ENCODE assay signal across 1 cellular context in the genomic region with DNA sequence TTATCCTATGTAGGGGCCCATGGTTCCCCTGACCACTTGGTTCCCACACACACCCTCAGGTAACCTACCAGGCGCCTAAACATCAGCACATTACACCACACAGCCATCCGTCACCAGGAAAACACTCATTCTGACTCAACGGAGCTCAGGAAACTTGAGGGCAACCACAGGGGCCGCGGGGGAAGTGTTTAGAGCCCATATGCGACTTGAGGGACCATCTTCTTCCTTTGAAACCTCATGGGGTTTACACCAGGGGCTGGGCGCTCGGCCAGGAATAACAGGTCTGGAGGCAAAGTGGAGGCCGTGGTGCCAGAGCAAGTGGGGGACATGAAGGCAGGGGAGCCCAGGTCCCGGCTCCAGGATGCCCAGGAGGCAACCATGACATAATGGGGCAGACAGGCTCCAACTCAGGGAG.
TF ChIP-seq lines count a peak whose summit lies in the region.

No MANE protein-coding gene starts in this region.

TF ChIP-seq in HepG2, 621 proteins besides CTCF, POLR2A, EP300 and RAD21:
- TF ChIP-seq, protein P1, sequence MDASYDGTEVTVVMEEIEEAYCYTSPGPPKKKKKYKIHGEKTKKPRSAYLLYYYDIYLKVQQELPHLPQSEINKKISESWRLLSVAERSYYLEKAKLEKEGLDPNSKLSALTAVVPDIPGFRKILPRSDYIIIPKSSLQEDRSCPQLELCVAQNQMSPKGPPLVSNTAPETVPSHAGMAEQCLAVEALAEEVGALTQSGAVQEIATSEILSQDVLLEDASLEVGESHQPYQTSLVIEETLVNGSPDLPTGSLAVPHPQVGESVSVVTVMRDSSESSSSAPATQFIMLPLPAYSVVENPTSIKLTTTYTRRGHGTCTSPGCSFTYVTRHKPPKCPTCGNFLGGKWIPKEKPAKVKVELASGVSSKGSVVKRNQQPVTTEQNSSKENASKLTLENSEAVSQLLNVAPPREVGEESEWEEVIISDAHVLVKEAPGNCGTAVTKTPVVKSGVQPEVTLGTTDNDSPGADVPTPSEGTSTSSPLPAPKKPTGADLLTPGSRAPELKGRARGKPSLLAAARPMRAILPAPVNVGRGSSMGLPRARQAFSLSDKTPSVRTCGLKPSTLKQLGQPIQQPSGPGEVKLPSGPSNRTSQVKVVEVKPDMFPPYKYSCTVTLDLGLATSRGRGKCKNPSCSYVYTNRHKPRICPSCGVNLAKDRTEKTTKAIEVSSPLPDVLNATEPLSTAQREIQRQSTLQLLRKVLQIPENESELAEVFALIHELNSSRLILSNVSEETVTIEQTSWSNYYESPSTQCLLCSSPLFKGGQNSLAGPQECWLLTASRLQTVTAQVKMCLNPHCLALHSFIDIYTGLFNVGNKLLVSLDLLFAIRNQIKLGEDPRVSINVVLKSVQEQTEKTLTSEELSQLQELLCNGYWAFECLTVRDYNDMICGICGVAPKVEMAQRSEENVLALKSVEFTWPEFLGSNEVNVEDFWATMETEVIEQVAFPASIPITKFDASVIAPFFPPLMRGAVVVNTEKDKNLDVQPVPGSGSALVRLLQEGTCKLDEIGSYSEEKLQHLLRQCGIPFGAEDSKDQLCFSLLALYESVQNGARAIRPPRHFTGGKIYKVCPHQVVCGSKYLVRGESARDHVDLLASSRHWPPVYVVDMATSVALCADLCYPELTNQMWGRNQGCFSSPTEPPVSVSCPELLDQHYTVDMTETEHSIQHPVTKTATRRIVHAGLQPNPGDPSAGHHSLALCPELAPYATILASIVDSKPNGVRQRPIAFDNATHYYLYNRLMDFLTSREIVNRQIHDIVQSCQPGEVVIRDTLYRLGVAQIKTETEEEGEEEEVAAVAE (CRISPR knock-in tag; IDR thresholded peaks at IDR 0.05; ENCODE audit: borderline replicate concordance): no peak
- TF ChIP-seq ZNF589 (CRISPR knock-in tag; conservative IDR thresholded peaks at IDR 0.05): no peak
- TF ChIP-seq MAF1 (CRISPR knock-in tag; IDR thresholded peaks at IDR 0.05; ENCODE audit: borderline replicate concordance): no peak
- no peak for TF ChIP-seq NCOA5 (CRISPR knock-in tag; IDR thresholded peaks at IDR 0.05)
- no peak for TF ChIP-seq CREB1 (IDR thresholded peaks at IDR 0.05)
- no peak for TF ChIP-seq CREB1 (CRISPR knock-in tag; IDR thresholded peaks at IDR 0.05)
- TF ChIP-seq ZNF138 (CRISPR knock-in tag; IDR thresholded peaks at IDR 0.05; ENCODE audit: low read depth): no peak
- TF ChIP-seq, protein P2, sequence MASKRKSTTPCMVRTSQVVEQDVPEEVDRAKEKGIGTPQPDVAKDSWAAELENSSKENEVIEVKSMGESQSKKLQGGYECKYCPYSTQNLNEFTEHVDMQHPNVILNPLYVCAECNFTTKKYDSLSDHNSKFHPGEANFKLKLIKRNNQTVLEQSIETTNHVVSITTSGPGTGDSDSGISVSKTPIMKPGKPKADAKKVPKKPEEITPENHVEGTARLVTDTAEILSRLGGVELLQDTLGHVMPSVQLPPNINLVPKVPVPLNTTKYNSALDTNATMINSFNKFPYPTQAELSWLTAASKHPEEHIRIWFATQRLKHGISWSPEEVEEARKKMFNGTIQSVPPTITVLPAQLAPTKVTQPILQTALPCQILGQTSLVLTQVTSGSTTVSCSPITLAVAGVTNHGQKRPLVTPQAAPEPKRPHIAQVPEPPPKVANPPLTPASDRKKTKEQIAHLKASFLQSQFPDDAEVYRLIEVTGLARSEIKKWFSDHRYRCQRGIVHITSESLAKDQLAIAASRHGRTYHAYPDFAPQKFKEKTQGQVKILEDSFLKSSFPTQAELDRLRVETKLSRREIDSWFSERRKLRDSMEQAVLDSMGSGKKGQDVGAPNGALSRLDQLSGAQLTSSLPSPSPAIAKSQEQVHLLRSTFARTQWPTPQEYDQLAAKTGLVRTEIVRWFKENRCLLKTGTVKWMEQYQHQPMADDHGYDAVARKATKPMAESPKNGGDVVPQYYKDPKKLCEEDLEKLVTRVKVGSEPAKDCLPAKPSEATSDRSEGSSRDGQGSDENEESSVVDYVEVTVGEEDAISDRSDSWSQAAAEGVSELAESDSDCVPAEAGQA (IDR thresholded peaks at IDR 0.05; ENCODE audit: low read depth): no peak
- TF ChIP-seq, protein P2 (CRISPR knock-in tag; IDR thresholded peaks at IDR 0.05; ENCODE audit: borderline replicate concordance): no peak
- TF ChIP-seq ZNF253 (CRISPR knock-in tag; IDR thresholded peaks at IDR 0.05; ENCODE audit: borderline replicate concordance): no peak
- TF ChIP-seq ZNF354B (CRISPR knock-in tag; IDR thresholded peaks at IDR 0.05): no peak
- TF ChIP-seq RBM22 (optimal IDR thresholded peaks at IDR 0.05; ENCODE audit: low read length): no peak
- no peak for TF ChIP-seq ZNF782 (CRISPR knock-in tag; IDR thresholded peaks at IDR 0.05; ENCODE audit: borderline replicate concordance)
- TF ChIP-seq, protein P3, sequence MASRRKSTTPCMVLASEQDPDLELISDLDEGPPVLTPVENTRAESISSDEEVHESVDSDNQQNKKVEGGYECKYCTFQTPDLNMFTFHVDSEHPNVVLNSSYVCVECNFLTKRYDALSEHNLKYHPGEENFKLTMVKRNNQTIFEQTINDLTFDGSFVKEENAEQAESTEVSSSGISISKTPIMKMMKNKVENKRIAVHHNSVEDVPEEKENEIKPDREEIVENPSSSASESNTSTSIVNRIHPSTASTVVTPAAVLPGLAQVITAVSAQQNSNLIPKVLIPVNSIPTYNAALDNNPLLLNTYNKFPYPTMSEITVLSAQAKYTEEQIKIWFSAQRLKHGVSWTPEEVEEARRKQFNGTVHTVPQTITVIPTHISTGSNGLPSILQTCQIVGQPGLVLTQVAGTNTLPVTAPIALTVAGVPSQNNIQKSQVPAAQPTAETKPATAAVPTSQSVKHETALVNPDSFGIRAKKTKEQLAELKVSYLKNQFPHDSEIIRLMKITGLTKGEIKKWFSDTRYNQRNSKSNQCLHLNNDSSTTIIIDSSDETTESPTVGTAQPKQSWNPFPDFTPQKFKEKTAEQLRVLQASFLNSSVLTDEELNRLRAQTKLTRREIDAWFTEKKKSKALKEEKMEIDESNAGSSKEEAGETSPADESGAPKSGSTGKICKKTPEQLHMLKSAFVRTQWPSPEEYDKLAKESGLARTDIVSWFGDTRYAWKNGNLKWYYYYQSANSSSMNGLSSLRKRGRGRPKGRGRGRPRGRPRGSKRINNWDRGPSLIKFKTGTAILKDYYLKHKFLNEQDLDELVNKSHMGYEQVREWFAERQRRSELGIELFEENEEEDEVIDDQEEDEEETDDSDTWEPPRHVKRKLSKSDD (CRISPR knock-in tag; IDR thresholded peaks at IDR 0.05; ENCODE audit: low read depth): no peak
TF ChIP-seq in HepG2: peak in this region for 0.
